In the genomic region with DNA sequence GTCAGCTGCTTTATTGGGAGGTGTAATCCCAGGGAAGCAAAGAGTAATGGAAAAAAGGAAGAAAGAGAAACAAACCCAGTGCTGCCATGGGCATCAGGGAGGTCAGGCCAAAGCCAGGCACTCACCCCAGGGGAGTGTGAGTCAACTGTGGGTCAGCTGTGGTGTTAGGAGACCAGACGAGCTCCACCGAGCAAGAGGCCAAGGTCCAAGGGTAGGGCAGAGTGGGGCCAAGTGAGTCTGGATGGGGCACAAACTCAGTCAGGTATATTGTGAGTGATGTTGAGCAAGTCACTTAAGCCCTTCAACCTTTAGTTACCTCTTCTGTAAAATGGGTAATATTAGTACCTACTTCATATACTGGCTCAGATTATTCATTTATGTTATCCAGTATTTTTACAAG, we compare ENCODE assay signal across 22 cellular contexts. TPM values are rescaled to one million over a fixed set of nuclear protein-coding genes. Genes with fewer than 3 reads are reported as not detected.
DNase-seq lines count a peak whose midpoint lies in the region; ATAC-seq and TF ChIP-seq lines count a peak whose summit lies in the region.
"Had no signal": no experiment of that assay in that cellular context is flagged by ENCODE, and none has a peak within 500 bp of the region (broad histone marks: within the 10 kb centered on the region; RNA-seq: fewer than 3 reads in every experiment).

No MANE protein-coding gene starts in this region.

- peaks cover 11% of the 10 kb centered on the region for H3K4me1 ChIP-seq in GM23338 (ENCODE audit: insufficient read depth)

- no peaks in the 10 kb centered on the region for H3K27me3 Mint-ChIP-seq in GM23338 (ENCODE audit: insufficient read depth, low read depth, poor library complexity)

- H3K27ac ChIP-seq in GM23338 (ENCODE audit: low read depth): no peak overlapping the region
- H3K27ac ChIP-seq: BLaER1, GM23248 had no signal

- H3K4me3 ChIP-seq in GM23338: no peak overlapping the region
- H3K4me3 ChIP-seq: BLaER1, GM12878, GM23248 had no signal

- H3F3A ChIP-seq in GM23338 (replicated peaks; ENCODE audit: low read depth): no peaks in the 10 kb centered on the region

- no peak overlapping the region for H3K4me3 Mint-ChIP-seq in GM23338
- H3K4me3 Mint-ChIP-seq: CD14-positive monocyte; CD4-positive, alpha-beta memory T cell; HFFc6 had no signal

- no peak overlapping the region for H3K27ac Mint-ChIP-seq in GM23338
- H3K27ac Mint-ChIP-seq: CD4-positive, alpha-beta memory T cell; HFFc6 had no signal

- no peaks in the 10 kb centered on the region for H3K9me2 ChIP-seq in GM23338 (ENCODE audit: insufficient read depth)

- H3K27me3 ChIP-seq in GM23338 (ENCODE audit: insufficient read depth): no peaks in the 10 kb centered on the region
- H3K27me3 ChIP-seq: BLaER1 had no signal

- H4K20me1 ChIP-seq in GM23338 (replicated peaks; ENCODE audit: insufficient read depth): no peaks in the 10 kb centered on the region
- H4K20me1 ChIP-seq: BLaER1 had no signal

- H3K36me3 ChIP-seq in GM23338 (ENCODE audit: insufficient read depth): no peaks in the 10 kb centered on the region
- H3K36me3 ChIP-seq: BLaER1 had no signal

- no peaks in the 10 kb centered on the region for H3K9me3 Mint-ChIP-seq in GM23338
- H3K9me3 Mint-ChIP-seq: CD4-positive, alpha-beta memory T cell; HFFc6 had no signal

- H3K36me3 Mint-ChIP-seq in GM23338 (ENCODE audit: low read depth): no peaks in the 10 kb centered on the region
- H3K36me3 Mint-ChIP-seq: CD14-positive monocyte; CD4-positive, alpha-beta memory T cell had no signal

- no peaks in the 10 kb centered on the region for H3K79me2 ChIP-seq in GM23338 (replicated peaks; ENCODE audit: insufficient read depth)

- DNase-seq in GM23338 (ENCODE audit: low spot score): no peak
- peak; percentile 27 for DNase-seq in LoVo (ENCODE audit: low spot score)
- peak; percentile 83 for DNase-seq in left lobe of liver (ENCODE audit: low spot score)
- peak; percentile 9 for DNase-seq in renal cortical epithelial cell (ENCODE audit: low read depth)
- no peak for DNase-seq in NCI-H2227 (lab: John Stamatoyannopoulos, UW; ENCODE audit: unreplicated experiment)
- no peak for DNase-seq in D341Med (ENCODE audit: low spot score)
- DNase-seq: 8988T; Calu3; CD4-positive, alpha-beta memory T cell; DMS 273 treated with DMSO at 0.1 percent for 48 hours; DMS53; DND-41; EL; GM23248; H7; HFFc6 had no signal

- peaks cover 20% of the 10 kb centered on the region for H3K4me1 Mint-ChIP-seq in GM23338

- no peak for TF ChIP-seq CTCF in GM23338 (conservative IDR thresholded peaks at IDR 0.05; ENCODE audit: low read depth in 2 of 2)

- ATAC-seq in GM23338: no peak
- peak; percentile 95 for ATAC-seq in left lobe of liver
- no peak for ATAC-seq in GM21390 (IDR thresholded peaks at IDR 0.05; ENCODE audit: unreplicated experiment)
- ATAC-seq in HG03342 (IDR thresholded peaks at IDR 0.05; ENCODE audit: unreplicated experiment): no peak
- ATAC-seq: GM12878, HCT116 had no signal

- 0 out of 2 replicates have a peak overlapping the region, but pooled peaks have one; percentile 12 for H2AFZ ChIP-seq in GM23338
- H2AFZ ChIP-seq: GM23248 had no signal

- no peak overlapping the region for H3K4me2 ChIP-seq in GM23338
- H3K4me2 ChIP-seq: BLaER1 had no signal

TF ChIP-seq in GM23338, 12 proteins besides CTCF, POLR2A, EP300 and RAD21 (continues in another document):
- TF ChIP-seq, protein P1, sequence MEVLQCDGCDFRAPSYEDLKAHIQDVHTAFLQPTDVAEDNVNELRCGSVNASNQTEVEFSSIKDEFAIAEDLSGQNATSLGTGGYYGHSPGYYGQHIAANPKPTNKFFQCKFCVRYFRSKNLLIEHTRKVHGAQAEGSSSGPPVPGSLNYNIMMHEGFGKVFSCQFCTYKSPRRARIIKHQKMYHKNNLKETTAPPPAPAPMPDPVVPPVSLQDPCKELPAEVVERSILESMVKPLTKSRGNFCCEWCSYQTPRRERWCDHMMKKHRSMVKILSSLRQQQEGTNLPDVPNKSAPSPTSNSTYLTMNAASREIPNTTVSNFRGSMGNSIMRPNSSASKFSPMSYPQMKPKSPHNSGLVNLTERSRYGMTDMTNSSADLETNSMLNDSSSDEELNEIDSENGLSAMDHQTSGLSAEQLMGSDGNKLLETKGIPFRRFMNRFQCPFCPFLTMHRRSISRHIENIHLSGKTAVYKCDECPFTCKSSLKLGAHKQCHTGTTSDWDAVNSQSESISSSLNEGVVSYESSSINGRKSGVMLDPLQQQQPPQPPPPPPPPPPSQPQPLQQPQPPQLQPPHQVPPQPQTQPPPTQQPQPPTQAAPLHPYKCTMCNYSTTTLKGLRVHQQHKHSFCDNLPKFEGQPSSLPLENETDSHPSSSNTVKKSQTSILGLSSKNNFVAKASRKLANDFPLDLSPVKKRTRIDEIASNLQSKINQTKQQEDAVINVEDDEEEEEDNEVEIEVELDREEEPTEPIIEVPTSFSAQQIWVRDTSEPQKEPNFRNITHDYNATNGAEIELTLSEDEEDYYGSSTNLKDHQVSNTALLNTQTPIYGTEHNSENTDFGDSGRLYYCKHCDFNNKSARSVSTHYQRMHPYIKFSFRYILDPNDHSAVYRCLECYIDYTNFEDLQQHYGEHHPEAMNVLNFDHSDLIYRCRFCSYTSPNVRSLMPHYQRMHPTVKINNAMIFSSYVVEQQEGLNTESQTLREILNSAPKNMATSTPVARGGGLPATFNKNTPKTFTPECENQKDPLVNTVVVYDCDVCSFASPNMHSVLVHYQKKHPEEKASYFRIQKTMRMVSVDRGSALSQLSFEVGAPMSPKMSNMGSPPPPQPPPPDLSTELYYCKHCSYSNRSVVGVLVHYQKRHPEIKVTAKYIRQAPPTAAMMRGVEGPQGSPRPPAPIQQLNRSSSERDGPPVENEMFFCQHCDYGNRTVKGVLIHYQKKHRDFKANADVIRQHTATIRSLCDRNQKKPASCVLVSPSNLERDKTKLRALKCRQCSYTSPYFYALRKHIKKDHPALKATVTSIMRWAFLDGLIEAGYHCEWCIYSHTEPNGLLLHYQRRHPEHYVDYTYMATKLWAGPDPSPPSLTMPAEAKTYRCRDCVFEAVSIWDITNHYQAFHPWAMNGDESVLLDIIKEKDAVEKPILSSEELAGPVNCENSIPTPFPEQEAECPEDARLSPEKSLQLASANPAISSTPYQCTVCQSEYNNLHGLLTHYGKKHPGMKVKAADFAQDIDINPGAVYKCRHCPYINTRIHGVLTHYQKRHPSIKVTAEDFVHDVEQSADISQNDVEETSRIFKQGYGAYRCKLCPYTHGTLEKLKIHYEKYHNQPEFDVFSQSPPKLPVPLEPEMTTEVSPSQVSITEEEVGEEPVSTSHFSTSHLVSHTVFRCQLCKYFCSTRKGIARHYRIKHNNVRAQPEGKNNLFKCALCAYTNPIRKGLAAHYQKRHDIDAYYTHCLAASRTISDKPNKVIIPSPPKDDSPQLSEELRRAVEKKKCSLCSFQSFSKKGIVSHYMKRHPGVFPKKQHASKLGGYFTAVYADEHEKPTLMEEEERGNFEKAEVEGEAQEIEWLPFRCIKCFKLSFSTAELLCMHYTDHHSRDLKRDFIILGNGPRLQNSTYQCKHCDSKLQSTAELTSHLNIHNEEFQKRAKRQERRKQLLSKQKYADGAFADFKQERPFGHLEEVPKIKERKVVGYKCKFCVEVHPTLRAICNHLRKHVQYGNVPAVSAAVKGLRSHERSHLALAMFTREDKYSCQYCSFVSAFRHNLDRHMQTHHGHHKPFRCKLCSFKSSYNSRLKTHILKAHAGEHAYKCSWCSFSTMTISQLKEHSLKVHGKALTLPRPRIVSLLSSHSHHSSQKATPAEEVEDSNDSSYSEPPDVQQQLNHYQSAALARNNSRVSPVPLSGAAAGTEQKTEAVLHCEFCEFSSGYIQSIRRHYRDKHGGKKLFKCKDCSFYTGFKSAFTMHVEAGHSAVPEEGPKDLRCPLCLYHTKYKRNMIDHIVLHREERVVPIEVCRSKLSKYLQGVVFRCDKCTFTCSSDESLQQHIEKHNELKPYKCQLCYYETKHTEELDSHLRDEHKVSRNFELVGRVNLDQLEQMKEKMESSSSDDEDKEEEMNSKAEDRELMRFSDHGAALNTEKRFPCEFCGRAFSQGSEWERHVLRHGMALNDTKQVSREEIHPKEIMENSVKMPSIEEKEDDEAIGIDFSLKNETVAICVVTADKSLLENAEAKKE (CRISPR knock-in tag; IDR thresholded peaks at IDR 0.05): no peak
- no peak for TF ChIP-seq ZNF114 (CRISPR knock-in tag; IDR thresholded peaks at IDR 0.05)
- TF ChIP-seq JUNB (IDR thresholded peaks at IDR 0.05; ENCODE audit: unreplicated experiment): no peak
- no peak for TF ChIP-seq ZNF331 (CRISPR knock-in tag; IDR thresholded peaks at IDR 0.05; ENCODE audit: low read depth)
- TF ChIP-seq EZH2 (IDR thresholded peaks at IDR 0.05; ENCODE audit: low read depth, unreplicated experiment): no peak
- no peak for TF ChIP-seq ETS1 (IDR thresholded peaks at IDR 0.05)
- no peak for TF ChIP-seq EZH2phosphoT487 (IDR thresholded peaks at IDR 0.05; ENCODE audit: unreplicated experiment)
- TF ChIP-seq STAT1 (IDR thresholded peaks at IDR 0.05; ENCODE audit: unreplicated experiment): no peak
- no peak for TF ChIP-seq CREB1 (CRISPR knock-in tag; IDR thresholded peaks at IDR 0.05; ENCODE audit: low read depth)
- no peak for TF ChIP-seq NANOG (IDR thresholded peaks at IDR 0.05; ENCODE audit: borderline replicate concordance)

RNA-seq across cellular contexts. Expression of gene CDK13, which starts 30.4 kb away (rescaled TPM):
- 80.2 and 88.4 TPM in 2 replicates for total RNA-seq in GM23338 (2014; rRNA removed; shearing (Covaris generic))
- polyA plus RNA-seq in GM23338 (2016; fragmentation: Nextera tagmentation; extraction: Ambion mirVana): 38.1 and 39.4 TPM in 2 replicates
- total RNA-seq in left lobe of liver (24.1 TPM), renal cortical epithelial cell (46.5 and 79.1 TPM in 2 replicates)

Comparison
In these comparisons a context has a peak if more than half of its experiments do, and no peak if none do; other contexts are left out.
1. DNase-seq: peak in LoVo (single experiment), left lobe of liver (single experiment) and renal cortical epithelial cell (single experiment); none in GM23338 (single experiment), NCI-H2227 (single experiment) and D341Med (single experiment).